23 cellular contexts compared by ENCODE assay signal in genomic region chr2:96655491-96655973, GRCh38. TPM values are rescaled to one million over a fixed set of nuclear protein-coding genes. Genes with fewer than 3 reads are reported as not detected.
"Had no signal": no experiment of that assay in that cellular context is flagged by ENCODE, and none has a peak within 500 bp of the region (broad histone marks: within the 10 kb centered on the region; RNA-seq: fewer than 3 reads in every experiment).

No MANE protein-coding gene starts in this region.

- H3K36me3 ChIP-seq: breast epithelium, ovary, sigmoid colon, stomach, tibial nerve had no signal

- H3K9me3 ChIP-seq: breast epithelium, mucosa of descending colon, ovary, sigmoid colon, stomach, tibial nerve had no signal

- DNase-seq: activated B cell treated with CpG ODN at 0.5 μM for 24 hours; activated CD4-positive, alpha-beta T cell treated with anti-CD3 and anti-CD28 coated beads, Interleukin-2, amount 50 U/mL, for 1 hour; activated CD8-positive, alpha-beta T cell treated with anti-CD3 and anti-CD28 coated beads for 36 hours; activated T-cell treated with anti-CD3 and anti-CD28 coated beads, Interleukin-2, amount 50 U/mL, for 4 hours; central memory CD4-positive, alpha-beta T cell; endodermal cell; foreskin fibroblast; head of caudate nucleus; hippocampal formation; left cardiac atrium; left ventricle myocardium superior; mucosa of descending colon; ovary; sigmoid colon; stimulated activated CD4-positive, alpha-beta T cell treated with anti-CD3 and anti-CD28 coated beads, Interleukin-4, amount 100 ng/mL, for 24 hours; stomach had no signal

- H3K4me1 ChIP-seq: breast epithelium, sigmoid colon, stomach, tibial nerve had no signal

- H3K4me3 ChIP-seq: breast epithelium, mucosa of descending colon, ovary, sigmoid colon, stomach, tibial nerve had no signal

- H3K27ac ChIP-seq: breast epithelium, ovary, sigmoid colon, stomach, tibial nerve had no signal

- H3K27me3 ChIP-seq: breast epithelium, ovary, sigmoid colon, stomach, tibial nerve had no signal

- ATAC-seq: activated CD8-positive, alpha-beta T cell treated with anti-CD3 and anti-CD28 coated beads for 36 hours; activated T-cell treated with anti-CD3 and anti-CD28 coated beads, Interleukin-2, amount 50 U/mL, for 4 hours; esophagus mucosa; left cardiac atrium; left ventricle myocardium superior; mucosa of descending colon; stimulated activated effector memory CD8-positive, alpha-beta T cell treated with anti-CD3 and anti-CD28 coated beads, Interleukin-12 subunit alpha, Interleukin-12 subunit beta, amount 100 ng/mL, for 72 hours had no signal

RNA-seq across cellular contexts. Expression of gene FER1L5, which starts 13.0 kb away (rescaled TPM):
- total RNA-seq: activated B cell treated with CpG ODN at 0.5 μM for 24 hours; activated CD8-positive, alpha-beta T cell treated with anti-CD3 and anti-CD28 coated beads for 36 hours; activated T-cell treated with anti-CD3 and anti-CD28 coated beads, Interleukin-2, amount 50 U/mL, for 4 hours; activated T-helper 2 cell treated with anti-CD3 and anti-CD28 coated beads, Interferon-gamma antibody, Interleukin-2, Interleukin-4, amounts not matched to agents 10 μg/mL and 5 μg/mL and 100 μg/mL, durations not matched to agents 14 hours and 24 hours and 36 hours; left ventricle myocardium superior; lung microvascular endothelial cell; myocyte had no signal
